Comparison of ENCODE assay signal across 8 cellular contexts in the genomic region with DNA sequence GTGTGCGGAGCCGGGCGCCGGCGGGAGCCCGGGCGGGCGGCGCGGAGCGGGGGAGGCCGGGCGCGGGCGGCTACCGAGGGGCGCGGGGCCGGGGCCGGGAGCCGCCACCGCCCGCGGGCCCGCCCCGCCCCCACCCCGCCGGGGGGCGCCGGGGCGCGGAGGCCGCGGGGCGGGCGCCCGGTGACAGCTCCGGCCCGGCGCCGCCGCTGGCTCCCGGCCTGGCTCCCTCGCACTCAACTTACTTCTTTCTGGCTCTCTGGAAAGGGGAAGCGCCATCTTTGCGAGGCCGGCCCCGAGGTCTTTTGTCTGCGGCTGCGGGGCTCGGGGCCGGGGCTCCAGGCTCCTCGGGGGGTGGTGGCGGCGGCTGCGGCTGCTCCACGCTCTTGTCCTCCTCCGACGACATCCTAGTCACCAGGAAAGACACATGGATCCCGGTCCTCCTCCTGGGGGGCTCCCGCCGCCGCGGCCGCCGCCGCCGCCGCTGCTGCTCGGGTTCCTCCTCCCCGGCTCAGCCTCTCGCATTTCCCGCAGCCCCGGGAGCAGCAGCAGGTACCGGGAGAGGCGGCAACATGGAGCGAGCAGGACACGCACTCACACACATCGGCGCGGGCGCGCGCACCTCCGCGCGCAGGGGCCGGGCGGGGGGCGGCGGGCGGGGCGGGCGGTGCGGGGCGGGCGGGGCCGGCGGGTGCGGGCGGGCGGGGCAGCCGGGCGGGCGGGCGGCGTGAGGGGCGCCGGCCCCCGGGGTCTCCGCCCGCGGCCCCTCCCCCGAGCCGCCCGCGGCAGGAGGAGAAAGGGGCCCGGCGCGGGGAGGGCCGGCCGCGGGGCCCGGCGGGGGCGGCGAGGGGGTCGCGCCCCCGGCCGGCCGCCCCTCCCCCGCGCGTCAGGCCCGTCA. TPM values are rescaled to one million over a fixed set of nuclear protein-coding genes. Genes with fewer than 3 reads are reported as not detected.
DNase-seq lines count a peak whose midpoint lies in the region; ATAC-seq and TF ChIP-seq lines count a peak whose summit lies in the region.

A gene (minus strand): TSS at position 620 of the 895 bp plus-strand sequence. CDS start 217 bp downstream, at position 403.

- H3K27me3 ChIP-seq in Caco-2 (replicated peaks; ENCODE audit: control insufficient read depth, insufficient read depth, low read length), result no peaks in the 10 kb centered on the region

- ATAC-seq in GM21717 (IDR thresholded peaks at IDR 0.05; ENCODE audit: unreplicated experiment) (peak; percentile 9), memory B cell (ENCODE audit: low read depth) (peak; percentile 25)

- peak within 1 kb of the TSS; percentile 82 for H3K4me3 ChIP-seq in Caco-2 (ENCODE audit: low read depth, low read length)

- H3K9me3 ChIP-seq in Caco-2, result no peaks in the 10 kb centered on the region

- no peaks in the 10 kb centered on the region for H3K9me3 Mint-ChIP-seq in Caco-2 (ENCODE audit: unreplicated experiment)
- no peaks in the 10 kb centered on the region for H3K9me3 Mint-ChIP-seq in activated CD4-positive, alpha-beta memory T cell treated with anti-CD3 and anti-CD28 coated beads for 36 hours
- H3K9me3 Mint-ChIP-seq in memory B cell, result no peaks in the 10 kb centered on the region

- peaks cover 7% of the 10 kb centered on the region for H3K36me3 Mint-ChIP-seq in Caco-2 (ENCODE audit: insufficient read depth, unreplicated experiment)
- H3K36me3 Mint-ChIP-seq in activated CD4-positive, alpha-beta memory T cell treated with anti-CD3 and anti-CD28 coated beads for 36 hours, result no peaks in the 10 kb centered on the region
- H3K36me3 Mint-ChIP-seq in memory B cell, result no peaks in the 10 kb centered on the region

- CTCF ChIA-PET in Caco-2 (lab: Charles Lee), result interaction anchor here (1.7 kb wide), 1 partner anchor 41 kb away, joined by 4 read pairs; no protein-coding TSS in a partner anchor
- CTCF ChIA-PET in activated CD4-positive, alpha-beta memory T cell treated with anti-CD3 and anti-CD28 coated beads for 36 hours (lab: Charles Lee), result interaction anchor here (2.1 kb wide), 1 partner anchor 28 kb away, joined by 7 read pairs; no protein-coding TSS in a partner anchor

- no peaks in the 10 kb centered on the region for H3K4me1 ChIP-seq in Caco-2

- intact Hi-C loops in Caco-2 (cut with micrococcal nuclease; ENCODE audit: unreplicated experiment), result loop anchor here (1.0 kb wide), 1 partner anchor 28 kb away; no protein-coding TSS in a partner anchor
- intact Hi-C loops in activated CD4-positive, alpha-beta memory T cell treated with anti-CD3 and anti-CD28 coated beads for 36 hours (cut with micrococcal nuclease), result loop anchor here (1.0 to 10.0 kb wide), 4 partner anchors 28 to 411 kb away; a partner anchor contains a TSS

- no peak for TF ChIP-seq CTCF in Caco-2 (IDR thresholded peaks at IDR 0.05; ENCODE audit: insufficient read depth in 1 of 2, low read depth in 1 of 2, low read length in 1 of 2, severe bottlenecking in 1 of 2, unreplicated experiment in 1 of 2)

- DNase-seq in Caco-2 (peak; percentile 67 to 74), NCI-H1092 (lab: John Stamatoyannopoulos, UW) (peak; percentile 44), memory B cell (ENCODE audit: low spot score in 2 of 2) (peak; percentile 30 to 58), amniotic stem cell (lab: John Stamatoyannopoulos, UW) (no peak)
- DNase-seq in activated CD4-positive, alpha-beta memory T cell treated with anti-CD3 and anti-CD28 coated beads for 36 hours, result peak; percentile 61
- peak; percentile 36 for DNase-seq in effector CD4-positive, alpha-beta T cell
- DNase-seq in stimulated activated CD4-positive, alpha-beta T cell treated with anti-CD3 and anti-CD28 coated beads, TNF-alpha, amount 100 ng/mL, for 48 hours (ENCODE audit: low read depth in 3 of 3), result peak; percentile 7 to 38 (median 26)

- BruUV-seq in Caco-2 (replicated peaks; lab: Mats Ljungman, UMichigan), result no TSS peak

- POLR2A ChIA-PET in Caco-2 (lab: Charles Lee), result no interaction called here
- POLR2A ChIA-PET in activated CD4-positive, alpha-beta memory T cell treated with anti-CD3 and anti-CD28 coated beads for 36 hours (lab: Charles Lee), result no interaction called here

- no peaks in the 10 kb centered on the region for H3K4me1 Mint-ChIP-seq in Caco-2 (ENCODE audit: low read depth, unreplicated experiment)
- H3K4me1 Mint-ChIP-seq in activated CD4-positive, alpha-beta memory T cell treated with anti-CD3 and anti-CD28 coated beads for 36 hours (ENCODE audit: low read depth), result peaks cover 22% of the 10 kb centered on the region
- H3K4me1 Mint-ChIP-seq in memory B cell, result peaks cover 18% of the 10 kb centered on the region

- H3K36me3 ChIP-seq in Caco-2 (ENCODE audit: control insufficient read depth, insufficient read depth, low read length), result no peaks in the 10 kb centered on the region

- H3K27ac Mint-ChIP-seq in Caco-2 (ENCODE audit: unreplicated experiment) (peak within 1 kb of the TSS; percentile 82), memory B cell (peak within 1 kb of the TSS; percentile 83)
- peak within 1 kb of the TSS; percentile 95 for H3K27ac Mint-ChIP-seq in activated CD4-positive, alpha-beta memory T cell treated with anti-CD3 and anti-CD28 coated beads for 36 hours

- H3K4me3 Mint-ChIP-seq in Caco-2 (ENCODE audit: unreplicated experiment) (peak within 1 kb of the TSS; percentile 98), memory B cell (peak within 1 kb of the TSS; percentile 82)
- H3K4me3 Mint-ChIP-seq in activated CD4-positive, alpha-beta memory T cell treated with anti-CD3 and anti-CD28 coated beads for 36 hours, result peak within 1 kb of the TSS; percentile 93

- H3K27me3 Mint-ChIP-seq in Caco-2 (ENCODE audit: insufficient read depth, unreplicated experiment) (no peaks in the 10 kb centered on the region), memory B cell (no peaks in the 10 kb centered on the region)
- H3K27me3 Mint-ChIP-seq in activated CD4-positive, alpha-beta memory T cell treated with anti-CD3 and anti-CD28 coated beads for 36 hours, result no peaks in the 10 kb centered on the region

RNA-seq across cellular contexts. Expression of the gene that starts here (rescaled TPM):
- total RNA-seq in Caco-2 (2022), result 59.5 and 71.1 TPM in 2 replicates
- total RNA-seq in activated CD4-positive, alpha-beta memory T cell treated with anti-CD3 and anti-CD28 coated beads for 36 hours, result 10 to 100 TPM; 35.7 to 36.6 TPM
